In genomic region chr22:42757475-42757874, GRCh38 we compare ENCODE assay signal across 2 cellular contexts.
TF ChIP-seq lines count a peak whose summit lies in the region.

No MANE protein-coding gene starts in this region.

TF ChIP-seq in GM12891, 5 proteins besides CTCF, POLR2A, EP300 and RAD21:
- TF ChIP-seq PAX5 (IDR thresholded peaks at IDR 0.05; ENCODE audit: insufficient read depth, low read length, severe bottlenecking) (no peak), POU2F2 (IDR thresholded peaks at IDR 0.05; ENCODE audit: low read depth, low read length) (no peak), TAF1 (IDR thresholded peaks at IDR 0.05; ENCODE audit: low read depth, low read length) (no peak), SPI1 (IDR thresholded peaks at IDR 0.05; ENCODE audit: low read depth, low read length) (no peak), POLR2AphosphoS5 (IDR thresholded peaks at IDR 0.05; ENCODE audit: low read depth, low read length) (no peak)
TF ChIP-seq in GM12891: peak in this region for 0.

TF ChIP-seq in K562, 482 proteins besides CTCF, POLR2A, EP300 and RAD21:
- TF ChIP-seq ZNF583 (CRISPR knock-in tag; IDR thresholded peaks at IDR 0.05) (no peak), ZSCAN29 (IDR thresholded peaks at IDR 0.05) (no peak), MXD1 (CRISPR knock-in tag; IDR thresholded peaks at IDR 0.05; ENCODE audit: borderline replicate concordance, poor library complexity, severe bottlenecking) (no peak), ZNF780A (CRISPR knock-in tag; IDR thresholded peaks at IDR 0.05) (no peak), GABPB1 (CRISPR knock-in tag; IDR thresholded peaks at IDR 0.05) (no peak), MYC (IDR thresholded peaks at IDR 0.05; ENCODE audit: low read depth, low read length) (no peak), MYC (CRISPR knock-in tag; IDR thresholded peaks at IDR 0.05; ENCODE audit: borderline replicate concordance, low read depth) (no peak), E2F5 (CRISPR knock-in tag; IDR thresholded peaks at IDR 0.05) (no peak), ZNF830 (CRISPR knock-in tag; IDR thresholded peaks at IDR 0.05) (no peak), FOXK2 (conservative IDR thresholded peaks at IDR 0.05 in 1 of 2, IDR thresholded peaks at IDR 0.05 in 1 of 2; ENCODE audit: low read depth in 2 of 2) (peak in 1 of 2 experiments; percentile 22; a peak in 1 of 4 replicates), HDAC8 (tag; IDR thresholded peaks at IDR 0.05) (no peak), ZNF668 (CRISPR knock-in tag; IDR thresholded peaks at IDR 0.05) (no peak), TFE3 (CRISPR knock-in tag; IDR thresholded peaks at IDR 0.05) (peak; percentile 55), MYNN (IDR thresholded peaks at IDR 0.05) (no peak), MYNN (CRISPR knock-in tag; IDR thresholded peaks at IDR 0.05) (no peak), FOXJ2 (tag; IDR thresholded peaks at IDR 0.05) (no peak), ZBTB34 (CRISPR knock-in tag; IDR thresholded peaks at IDR 0.05) (no peak), ZNF212 (CRISPR knock-in tag; IDR thresholded peaks at IDR 0.05) (no peak), STAT5B (CRISPR knock-in tag; IDR thresholded peaks at IDR 0.05) (no peak), TCFL5 (CRISPR knock-in tag; conservative IDR thresholded peaks at IDR 0.05) (no peak), MAFF (IDR thresholded peaks at IDR 0.05; ENCODE audit: low read length) (no peak), E2F1 (CRISPR knock-in tag; IDR thresholded peaks at IDR 0.05) (no peak), SRSF3 (IDR thresholded peaks at IDR 0.05; ENCODE audit: insufficient read depth, low read length) (no peak), MNT (conservative IDR thresholded peaks at IDR 0.05) (peak in 1 of 2 experiments; percentile 62; a peak in 1 of 4 replicates), MECOM (CRISPR knock-in tag; IDR thresholded peaks at IDR 0.05) (no peak), ARID3B (CRISPR knock-in tag; IDR thresholded peaks at IDR 0.05; ENCODE audit: borderline replicate concordance) (no peak), FOSL1 (tag; conservative IDR thresholded peaks at IDR 0.05) (no peak)
- TF ChIP-seq, protein P1, sequence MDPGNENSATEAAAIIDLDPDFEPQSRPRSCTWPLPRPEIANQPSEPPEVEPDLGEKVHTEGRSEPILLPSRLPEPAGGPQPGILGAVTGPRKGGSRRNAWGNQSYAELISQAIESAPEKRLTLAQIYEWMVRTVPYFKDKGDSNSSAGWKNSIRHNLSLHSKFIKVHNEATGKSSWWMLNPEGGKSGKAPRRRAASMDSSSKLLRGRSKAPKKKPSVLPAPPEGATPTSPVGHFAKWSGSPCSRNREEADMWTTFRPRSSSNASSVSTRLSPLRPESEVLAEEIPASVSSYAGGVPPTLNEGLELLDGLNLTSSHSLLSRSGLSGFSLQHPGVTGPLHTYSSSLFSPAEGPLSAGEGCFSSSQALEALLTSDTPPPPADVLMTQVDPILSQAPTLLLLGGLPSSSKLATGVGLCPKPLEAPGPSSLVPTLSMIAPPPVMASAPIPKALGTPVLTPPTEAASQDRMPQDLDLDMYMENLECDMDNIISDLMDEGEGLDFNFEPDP (CRISPR knock-in tag; IDR thresholded peaks at IDR 0.05), result no peak
- TF ChIP-seq, protein P2, sequence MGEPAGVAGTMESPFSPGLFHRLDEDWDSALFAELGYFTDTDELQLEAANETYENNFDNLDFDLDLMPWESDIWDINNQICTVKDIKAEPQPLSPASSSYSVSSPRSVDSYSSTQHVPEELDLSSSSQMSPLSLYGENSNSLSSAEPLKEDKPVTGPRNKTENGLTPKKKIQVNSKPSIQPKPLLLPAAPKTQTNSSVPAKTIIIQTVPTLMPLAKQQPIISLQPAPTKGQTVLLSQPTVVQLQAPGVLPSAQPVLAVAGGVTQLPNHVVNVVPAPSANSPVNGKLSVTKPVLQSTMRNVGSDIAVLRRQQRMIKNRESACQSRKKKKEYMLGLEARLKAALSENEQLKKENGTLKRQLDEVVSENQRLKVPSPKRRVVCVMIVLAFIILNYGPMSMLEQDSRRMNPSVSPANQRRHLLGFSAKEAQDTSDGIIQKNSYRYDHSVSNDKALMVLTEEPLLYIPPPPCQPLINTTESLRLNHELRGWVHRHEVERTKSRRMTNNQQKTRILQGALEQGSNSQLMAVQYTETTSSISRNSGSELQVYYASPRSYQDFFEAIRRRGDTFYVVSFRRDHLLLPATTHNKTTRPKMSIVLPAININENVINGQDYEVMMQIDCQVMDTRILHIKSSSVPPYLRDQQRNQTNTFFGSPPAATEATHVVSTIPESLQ (CRISPR knock-in tag; IDR thresholded peaks at IDR 0.05), result no peak
- TF ChIP-seq, protein P3, sequence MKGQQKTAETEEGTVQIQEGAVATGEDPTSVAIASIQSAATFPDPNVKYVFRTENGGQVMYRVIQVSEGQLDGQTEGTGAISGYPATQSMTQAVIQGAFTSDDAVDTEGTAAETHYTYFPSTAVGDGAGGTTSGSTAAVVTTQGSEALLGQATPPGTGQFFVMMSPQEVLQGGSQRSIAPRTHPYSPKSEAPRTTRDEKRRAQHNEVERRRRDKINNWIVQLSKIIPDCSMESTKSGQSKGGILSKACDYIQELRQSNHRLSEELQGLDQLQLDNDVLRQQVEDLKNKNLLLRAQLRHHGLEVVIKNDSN (CRISPR knock-in tag; IDR thresholded peaks at IDR 0.05), result 0 out of 2 replicates have a peak, but pooled peaks have one; percentile 12
- TF ChIP-seq, protein P4, sequence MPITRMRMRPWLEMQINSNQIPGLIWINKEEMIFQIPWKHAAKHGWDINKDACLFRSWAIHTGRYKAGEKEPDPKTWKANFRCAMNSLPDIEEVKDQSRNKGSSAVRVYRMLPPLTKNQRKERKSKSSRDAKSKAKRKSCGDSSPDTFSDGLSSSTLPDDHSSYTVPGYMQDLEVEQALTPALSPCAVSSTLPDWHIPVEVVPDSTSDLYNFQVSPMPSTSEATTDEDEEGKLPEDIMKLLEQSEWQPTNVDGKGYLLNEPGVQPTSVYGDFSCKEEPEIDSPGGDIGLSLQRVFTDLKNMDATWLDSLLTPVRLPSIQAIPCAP (CRISPR knock-in tag; IDR thresholded peaks at IDR 0.05; ENCODE audit: borderline replicate concordance), result no peak
- TF ChIP-seq, protein P5, sequence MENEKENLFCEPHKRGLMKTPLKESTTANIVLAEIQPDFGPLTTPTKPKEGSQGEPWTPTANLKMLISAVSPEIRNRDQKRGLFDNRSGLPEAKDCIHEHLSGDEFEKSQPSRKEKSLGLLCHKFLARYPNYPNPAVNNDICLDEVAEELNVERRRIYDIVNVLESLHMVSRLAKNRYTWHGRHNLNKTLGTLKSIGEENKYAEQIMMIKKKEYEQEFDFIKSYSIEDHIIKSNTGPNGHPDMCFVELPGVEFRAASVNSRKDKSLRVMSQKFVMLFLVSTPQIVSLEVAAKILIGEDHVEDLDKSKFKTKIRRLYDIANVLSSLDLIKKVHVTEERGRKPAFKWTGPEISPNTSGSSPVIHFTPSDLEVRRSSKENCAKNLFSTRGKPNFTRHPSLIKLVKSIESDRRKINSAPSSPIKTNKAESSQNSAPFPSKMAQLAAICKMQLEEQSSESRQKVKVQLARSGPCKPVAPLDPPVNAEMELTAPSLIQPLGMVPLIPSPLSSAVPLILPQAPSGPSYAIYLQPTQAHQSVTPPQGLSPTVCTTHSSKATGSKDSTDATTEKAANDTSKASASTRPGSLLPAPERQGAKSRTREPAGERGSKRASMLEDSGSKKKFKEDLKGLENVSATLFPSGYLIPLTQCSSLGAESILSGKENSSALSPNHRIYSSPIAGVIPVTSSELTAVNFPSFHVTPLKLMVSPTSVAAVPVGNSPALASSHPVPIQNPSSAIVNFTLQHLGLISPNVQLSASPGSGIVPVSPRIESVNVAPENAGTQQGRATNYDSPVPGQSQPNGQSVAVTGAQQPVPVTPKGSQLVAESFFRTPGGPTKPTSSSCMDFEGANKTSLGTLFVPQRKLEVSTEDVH (IDR thresholded peaks at IDR 0.05; ENCODE audit: low read depth, partially characterized antibody), result no peak
